ENCODE assay signal across 15 cellular contexts in genomic region chr10:23478570-23478969, GRCh38.
"Had no signal": no experiment of that assay in that cellular context is flagged by ENCODE, and none has a peak within 500 bp of the region (broad histone marks: within the 10 kb centered on the region; RNA-seq: fewer than 3 reads in every experiment).

No MANE protein-coding gene starts in this region.

- H3K4me3 ChIP-seq: cardiac muscle cell, dorsolateral prefrontal cortex, ovary, right lobe of liver, stomach, thoracic aorta, upper lobe of left lung had no signal

- DNase-seq: activated CD4-positive, alpha-beta T cell treated with anti-CD3 and anti-CD28 coated beads, Interleukin-2, amount 10 ng/mL, durations not matched to agents 7 days and 5 days; activated CD4-positive, CD25-positive, alpha-beta regulatory T cell; activated CD8-positive, alpha-beta memory T cell treated with anti-CD3 and anti-CD28 coated beads, Interleukin-2, amount 50 U/mL, for 4 hours; activated naive CD4-positive, alpha-beta T cell treated with anti-CD3 and anti-CD28 coated beads, Interleukin-2, amount 10 ng/mL, durations not matched to agents 7 days and 5 days; activated T-cell treated with anti-CD3 and anti-CD28 coated beads, Interleukin-2, amount 50 U/mL, for 4 hours; dorsolateral prefrontal cortex; natural killer cell; ovary; right lobe of liver; stimulated activated CD4-positive, alpha-beta T cell treated with anti-CD3 and anti-CD28 coated beads, Interleukin-4, amount 100 ng/mL, for 24 hours; stomach; T1000; upper lobe of left lung had no signal
